In the genomic region with DNA sequence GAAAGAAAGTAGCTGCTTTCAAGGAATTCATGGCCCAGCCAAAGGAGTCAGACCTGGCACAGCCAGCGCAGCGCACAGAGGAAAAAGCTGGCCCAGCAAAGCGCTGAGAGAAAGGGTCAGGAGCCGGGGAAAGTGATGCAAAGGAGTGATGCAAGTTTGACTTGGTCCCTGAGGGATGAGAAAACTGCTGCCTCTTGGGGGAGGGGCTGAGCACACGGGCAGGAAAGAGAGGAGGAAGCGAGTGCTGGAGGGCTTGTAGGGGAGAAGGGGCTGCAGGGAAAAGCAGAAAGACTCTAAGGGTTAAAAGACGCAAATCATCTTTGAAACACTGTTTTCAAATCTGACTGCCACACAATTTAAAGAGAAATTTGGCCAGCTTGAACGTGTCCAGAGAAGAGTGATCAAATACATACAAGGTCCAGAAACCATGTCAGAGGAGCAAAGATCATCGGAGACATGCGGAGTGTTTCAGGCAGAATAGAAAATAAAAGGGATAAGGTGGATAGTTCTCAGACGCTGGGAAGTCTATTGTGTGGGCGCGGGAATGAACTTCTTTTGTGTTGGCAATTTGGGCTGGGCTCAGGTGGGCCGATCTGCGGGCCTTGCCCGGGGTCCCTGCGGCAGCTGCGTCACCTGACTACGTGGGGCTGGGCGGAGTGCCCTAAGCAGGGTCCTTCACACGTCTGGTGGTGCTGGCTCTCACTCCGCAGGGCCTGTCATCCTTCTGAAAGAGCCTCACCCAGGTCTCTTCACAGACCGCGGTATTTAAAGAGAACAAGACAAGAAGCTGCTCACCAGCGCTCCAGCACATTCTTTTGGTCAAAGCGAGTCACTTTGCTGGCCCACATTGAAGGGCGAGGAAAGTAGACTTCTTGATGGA, we compare ENCODE assay signal across 9 cellular contexts. TPM values are rescaled to one million over a fixed set of nuclear protein-coding genes. Genes with fewer than 3 reads are reported as not detected.
A peak's percentile ranks its signal among the peaks of the same experiment; 100 is the strongest.
DNase-seq lines count a peak whose midpoint lies in the region; ATAC-seq and TF ChIP-seq lines count a peak whose summit lies in the region.
"Had no signal": no experiment of that assay in that cellular context is flagged by ENCODE, and none has a peak within 500 bp of the region (broad histone marks: within the 10 kb centered on the region; RNA-seq: fewer than 3 reads in every experiment).

No MANE protein-coding gene starts in this region.

- no peaks in the 10 kb centered on the region for H3K4me1 ChIP-seq in uterus

- H3K9me3 Mint-ChIP-seq in endothelial cell (ENCODE audit: unreplicated experiment), result no peaks in the 10 kb centered on the region
- H3K9me3 Mint-ChIP-seq: activated CD4-positive, alpha-beta T cell treated with anti-CD3 and anti-CD28 coated beads, Interleukin-2, amount 10 ng/mL, durations not matched to agents 7 days and 5 days had no signal

- peaks cover 1% of the 10 kb centered on the region for H3K27me3 Mint-ChIP-seq in endothelial cell (ENCODE audit: unreplicated experiment)
- H3K27me3 Mint-ChIP-seq: activated CD4-positive, alpha-beta T cell treated with anti-CD3 and anti-CD28 coated beads, Interleukin-2, amount 10 ng/mL, durations not matched to agents 7 days and 5 days had no signal

- intact Hi-C loops in uterus (cut with DNase I; ENCODE audit: low total_unique reads), result no loop called here

- H3K9me3 ChIP-seq in uterus, result no peaks in the 10 kb centered on the region

- H3K27ac Mint-ChIP-seq in endothelial cell (ENCODE audit: unreplicated experiment), result no peak overlapping the region
- H3K27ac Mint-ChIP-seq: activated CD4-positive, alpha-beta T cell treated with anti-CD3 and anti-CD28 coated beads, Interleukin-2, amount 10 ng/mL, durations not matched to agents 7 days and 5 days had no signal

- no peaks in the 10 kb centered on the region for H3K36me3 Mint-ChIP-seq in endothelial cell (ENCODE audit: low read depth, unreplicated experiment)

- H3K36me3 ChIP-seq in uterus, result no peaks in the 10 kb centered on the region

- no peak for ATAC-seq in GM21381 (IDR thresholded peaks at IDR 0.05; ENCODE audit: unreplicated experiment)

- peak overlapping the region; percentile 20 to 58 for H3K27ac ChIP-seq in uterus

- peak; percentile 46 for DNase-seq in SIG-M5 treated with dmso at 0.1 percent for 504 hours (lab: John Stamatoyannopoulos, UW; ENCODE audit: unreplicated experiment)
- DNase-seq in SIG-M5 (lab: John Stamatoyannopoulos, UW), result no peak
- peak; percentile 34 for DNase-seq in endothelial cell (ENCODE audit: low spot score)
- DNase-seq in medulla oblongata (ENCODE audit: extremely low spot score), result peak; percentile 62
- peak; percentile 59 to 73 for DNase-seq in uterus
- DNase-seq in activated effector memory CD4-positive, alpha-beta T cell treated with Interleukin-2 at 50 U/mL for 16 hours, result no peak
- DNase-seq in pons (ENCODE audit: low spot score), result no peak
- DNase-seq: activated CD4-positive, alpha-beta T cell treated with anti-CD3 and anti-CD28 coated beads, Interleukin-2, amount 10 ng/mL, durations not matched to agents 7 days and 5 days had no signal

- no peak for TF ChIP-seq POLR2A in uterus (IDR thresholded peaks at IDR 0.05)

- peaks cover 28% of the 10 kb centered on the region for H3K4me1 Mint-ChIP-seq in endothelial cell (ENCODE audit: unreplicated experiment)

- H3K4me3 ChIP-seq in uterus, result no peak overlapping the region

- H3K4me3 Mint-ChIP-seq in endothelial cell (ENCODE audit: unreplicated experiment), result peak overlapping the region; percentile 84
- H3K4me3 Mint-ChIP-seq: activated CD4-positive, alpha-beta T cell treated with anti-CD3 and anti-CD28 coated beads, Interleukin-2, amount 10 ng/mL, durations not matched to agents 7 days and 5 days had no signal

- no peak for TF ChIP-seq CTCF in endothelial cell (IDR thresholded peaks at IDR 0.05; ENCODE audit: unreplicated experiment)
- no peak for TF ChIP-seq CTCF in uterus (IDR thresholded peaks at IDR 0.05)

- no peaks in the 10 kb centered on the region for H3K27me3 ChIP-seq in uterus

RNA-seq across cellular contexts. Expression of gene N4BP2L1, which starts 18.1 kb away (rescaled TPM):
- total RNA-seq in endothelial cell (ENCODE audit: unreplicated experiment) (4.2 TPM), uterus (10 to 100 TPM in 3 of 4 donors, 1 to 10 TPM in 1; 7.4 to 44.1 (median 21.5) TPM)

Comparison
In these comparisons a context has a peak if more than half of its experiments do, and no peak if none do; other contexts are left out.
1. DNase-seq: peak in SIG-M5 treated with dmso at 0.1 percent for 504 hours (single experiment), endothelial cell (single experiment), medulla oblongata (single experiment) and uterus (2 of 2); none in SIG-M5 (single experiment), activated effector memory CD4-positive, alpha-beta T cell treated with Interleukin-2 at 50 U/mL for 16 hours (single experiment) and pons (single experiment).